ENCODE assay signal across 16 cellular contexts in genomic region chr2:23640711-23641110, GRCh38.
DNase-seq lines count a peak whose midpoint lies in the region; ATAC-seq and TF ChIP-seq lines count a peak whose summit lies in the region.
"Had no signal": no experiment of that assay in that cellular context is flagged by ENCODE, and none has a peak within 500 bp of the region (broad histone marks: within the 10 kb centered on the region; RNA-seq: fewer than 3 reads in every experiment).

No MANE protein-coding gene starts in this region.

- ATAC-seq in Right ventricle myocardium inferior (no peak), Right ventricle myocardium superior (ENCODE audit: poor library complexity) (no peak), GM18870 (IDR thresholded peaks at IDR 0.05; ENCODE audit: unreplicated experiment) (no peak), HG02571 (IDR thresholded peaks at IDR 0.05; ENCODE audit: unreplicated experiment) (no peak)
- ATAC-seq: A549; CD8-positive, alpha-beta T cell had no signal

- H3K9me2 ChIP-seq in neural cell (ENCODE audit: insufficient read depth, low read length) = no peaks in the 10 kb centered on the region

- peak; percentile 28 for DNase-seq in Right ventricle myocardium inferior (ENCODE audit: missing footprints)
- no peak for DNase-seq in Right ventricle myocardium superior
- DNase-seq: AML-193; Caco-2; Calu3; CD4-positive, alpha-beta T cell; CD8-positive, alpha-beta T cell; DMS79 treated with DMSO at 0.1 percent for 48 hours; GF-D8 had no signal

- no peak overlapping the region for H3K4me3 ChIP-seq in neural cell (ENCODE audit: low read length)
- H3K4me3 ChIP-seq: A549; BLaER1 treated with 17β-estradiol and CSF1 and Interleukin-3, amounts not matched to agents 10 nM and 100 nM had no signal

- H3K4me2 ChIP-seq in neural cell (ENCODE audit: low read length) = no peak overlapping the region
- H3K4me2 ChIP-seq: A549; BLaER1 treated with 17β-estradiol and CSF1 and Interleukin-3, amounts not matched to agents 10 nM and 100 nM had no signal

- H3K79me2 ChIP-seq in neural cell (replicated peaks; ENCODE audit: insufficient read depth, low read length) = no peaks in the 10 kb centered on the region

- no peaks in the 10 kb centered on the region for H4K20me1 ChIP-seq in neural cell (ENCODE audit: insufficient read depth)
- H4K20me1 ChIP-seq: BLaER1 treated with 17β-estradiol and CSF1 and Interleukin-3, amounts not matched to agents 10 nM and 100 nM had no signal

- no peak overlapping the region for H2AFZ ChIP-seq in neural cell (ENCODE audit: low read depth, low read length)

- TF ChIP-seq EP300 in neural cell (conservative IDR thresholded peaks at IDR 0.05; ENCODE audit: poor library complexity, severe bottlenecking) = no peak

- intact Hi-C loops in Right ventricle myocardium inferior (cut with DNase I) = no loop called here
- intact Hi-C loops in Right ventricle myocardium superior (cut with DNase I) = no loop called here

- no peaks in the 10 kb centered on the region for H3F3A ChIP-seq in neural cell (ENCODE audit: insufficient read depth, low read length, poor library complexity, severe bottlenecking)

- no peaks in the 10 kb centered on the region for H3K27me3 ChIP-seq in neural cell (ENCODE audit: insufficient read depth, low read depth, low read length)
- H3K27me3 ChIP-seq: BLaER1 treated with 17β-estradiol and CSF1 and Interleukin-3, amounts not matched to agents 10 nM and 100 nM had no signal

- peaks cover 3% of the 10 kb centered on the region for H3K9me3 ChIP-seq in neural cell (ENCODE audit: low read length)
- H3K9me3 ChIP-seq: A549, Caco-2 had no signal

- TF ChIP-seq RAD21 in neural cell (conservative IDR thresholded peaks at IDR 0.05) = no peak

- H3K27ac ChIP-seq in neural cell (ENCODE audit: low read length) = no peak overlapping the region
- H3K27ac ChIP-seq: 22Rv1; A549; BLaER1 treated with 17β-estradiol and CSF1 and Interleukin-3, amounts not matched to agents 10 nM and 100 nM; C4-2B had no signal

- H3K9ac ChIP-seq in neural cell (ENCODE audit: low read length) = no peak overlapping the region
- H3K9ac ChIP-seq: BLaER1 treated with 17β-estradiol and CSF1 and Interleukin-3, amounts not matched to agents 10 nM and 100 nM had no signal

- no peak for TF ChIP-seq CTCF in neural cell (IDR thresholded peaks at IDR 0.05; ENCODE audit: poor library complexity, severe bottlenecking)

- peaks cover 6% of the 10 kb centered on the region for H3K36me3 ChIP-seq in neural cell (ENCODE audit: insufficient read depth, low read length)
- H3K36me3 ChIP-seq: BLaER1 treated with 17β-estradiol and CSF1 and Interleukin-3, amounts not matched to agents 10 nM and 100 nM had no signal

TF ChIP-seq in neural cell, 6 proteins besides CTCF, POLR2A, EP300 and RAD21:
- TF ChIP-seq POLR2AphosphoS5 (IDR thresholded peaks at IDR 0.05) (peak; percentile 10), SMC3 (conservative IDR thresholded peaks at IDR 0.05; ENCODE audit: poor library complexity) (no peak)
TF ChIP-seq in neural cell: peak in this region for 1.
